Comparison of ENCODE assay signal across 8 cellular contexts in genomic region chr11:118789501-118790356, GRCh38. TPM values are rescaled to one million over a fixed set of nuclear protein-coding genes. Genes with fewer than 3 reads are reported as not detected.
DNase-seq lines count a peak whose midpoint lies in the region; ATAC-seq and TF ChIP-seq lines count a peak whose summit lies in the region.

No MANE protein-coding gene starts in this region.

- BruUV-seq in HCT116 (replicated peaks; lab: Mats Ljungman, UMichigan): TSS peak; percentile 34

- ATAC-seq in HCT116: no peak
- peak; percentile 1 for ATAC-seq in stimulated activated effector memory CD8-positive, alpha-beta T cell treated with anti-CD3 and anti-CD28 coated beads, Interleukin-12 subunit alpha, Interleukin-12 subunit beta, amount 100 ng/mL, for 72 hours
- no peak for ATAC-seq in HG03045 (IDR thresholded peaks at IDR 0.05; ENCODE audit: unreplicated experiment)

- intact Hi-C loops in HCT116 (cut with micrococcal nuclease): loop anchor here (1.0 to 5.0 kb wide), 3 partner anchors 99 to 139 kb away; no protein-coding TSS in a partner anchor

- peak overlapping the region; percentile 98 for H3K27ac Mint-ChIP-seq in stimulated activated effector memory CD8-positive, alpha-beta T cell treated with anti-CD3 and anti-CD28 coated beads, Interleukin-12 subunit alpha, Interleukin-12 subunit beta, amount 100 ng/mL, for 72 hours

- peak overlapping the region; percentile 80 for H3K4me2 ChIP-seq in HCT116 (ENCODE audit: low read length)

- H3K36me3 ChIP-seq in HCT116 (ENCODE audit: control insufficient read depth in 1 of 2, insufficient read depth in 2 of 2, low read length in 2 of 2): peaks cover 3 to 14% of the 10 kb centered on the region in 2 experiments; a peak in 3 of 4 replicates

- peaks cover 9% of the 10 kb centered on the region; the same call in 1 of the 2 replicates for H4K20me1 ChIP-seq in HCT116 (ENCODE audit: insufficient read depth)

- H3K4me1 ChIP-seq in HCT116 (ENCODE audit: control insufficient read depth in 1 of 2, insufficient read depth in 2 of 2, low read length in 2 of 2): peaks cover 14 to 49% of the 10 kb centered on the region in 2 experiments

- no peak overlapping the region for H2AFZ ChIP-seq in HCT116 (ENCODE audit: low read depth, low read length, poor library complexity, severe bottlenecking)

- TF ChIP-seq CTCF in HCT116 (IDR thresholded peaks at IDR 0.05 in 2 of 3, conservative IDR thresholded peaks at IDR 0.05 in 1 of 3; ENCODE audit: borderline replicate concordance in 1 of 3, insufficient read depth in 1 of 3, low read depth in 2 of 3, low read length in 2 of 3) (no peak), cardiac fibroblast (IDR thresholded peaks at IDR 0.05; ENCODE audit: low read depth, low read length) (no peak)

- H3K9ac ChIP-seq in HCT116 (ENCODE audit: low read length): peak overlapping the region; percentile 100

- no peaks in the 10 kb centered on the region for H3K9me2 ChIP-seq in HCT116 (ENCODE audit: insufficient read depth)

- POLR2A ChIA-PET in HCT116 (lab: Charles Lee): interaction anchor here (1.0 to 3.8 kb wide), 5 partner anchors 12 to 136 kb away, joined by 4 to 15 read pairs (median 5); partner anchors contain the start of gene BCL9L

- no peak for TF ChIP-seq RAD21 in HCT116 (IDR thresholded peaks at IDR 0.05; ENCODE audit: low read depth)

- peak overlapping the region; percentile 96 for H3K27ac ChIP-seq in HCT116 (ENCODE audit: low read depth, low read length)

- H3K4me3 ChIP-seq in HCT116 (replicated peaks in 1 of 2; ENCODE audit: low read depth in 1 of 2, low read length in 2 of 2): peak overlapping the region; percentile 96 to 99
- H3K4me3 ChIP-seq in cardiac fibroblast (replicated peaks in 1 of 2; ENCODE audit: low read depth in 2 of 2, low read length in 2 of 2): peak overlapping the region; percentile 75 to 86

- H3K36me3 Mint-ChIP-seq in stimulated activated effector memory CD8-positive, alpha-beta T cell treated with anti-CD3 and anti-CD28 coated beads, Interleukin-12 subunit alpha, Interleukin-12 subunit beta, amount 100 ng/mL, for 72 hours: peaks cover 83% of the 10 kb centered on the region

- peaks cover 73% of the 10 kb centered on the region for H3K79me2 ChIP-seq in HCT116 (ENCODE audit: insufficient read depth, low read length)

- no peaks in the 10 kb centered on the region for H3K9me3 ChIP-seq in HCT116 (ENCODE audit: control insufficient read depth in 1 of 2, insufficient read depth in 1 of 2, low read depth in 1 of 2, low read length in 2 of 2)

- H3K27me3 ChIP-seq in HCT116 (ENCODE audit: insufficient read depth, low read length): no peaks in the 10 kb centered on the region

- CTCF ChIA-PET in HCT116 (lab: Charles Lee): interaction anchor here (1.0 kb wide), 1 partner anchor 100 kb away, joined by 4 read pairs; no protein-coding TSS in a partner anchor

- TF ChIP-seq POLR2A in HCT116 (IDR thresholded peaks at IDR 0.05; ENCODE audit: borderline replicate concordance, extremely low read depth, insufficient read depth, insufficient read length): no peak

- RAD21 ChIA-PET in HCT116 (lab: Charles Lee; ENCODE audit: low non-redundant PET in 1 of 2, low total read pairs in 2 of 2, uncharacterized antibody in 2 of 2, unreplicated experiment in 2 of 2): interaction anchor here in 1 of 2 experiments (0.6 kb wide), 1 partner anchor 105 kb away, joined by 3 read pairs; no protein-coding TSS in a partner anchor

- peaks cover 13% of the 10 kb centered on the region for H3K4me1 Mint-ChIP-seq in stimulated activated effector memory CD8-positive, alpha-beta T cell treated with anti-CD3 and anti-CD28 coated beads, Interleukin-12 subunit alpha, Interleukin-12 subunit beta, amount 100 ng/mL, for 72 hours

- H3K4me3 Mint-ChIP-seq in stimulated activated effector memory CD8-positive, alpha-beta T cell treated with anti-CD3 and anti-CD28 coated beads, Interleukin-12 subunit alpha, Interleukin-12 subunit beta, amount 100 ng/mL, for 72 hours: peak overlapping the region; percentile 96

- H3K9me3 Mint-ChIP-seq in stimulated activated effector memory CD8-positive, alpha-beta T cell treated with anti-CD3 and anti-CD28 coated beads, Interleukin-12 subunit alpha, Interleukin-12 subunit beta, amount 100 ng/mL, for 72 hours: no peaks in the 10 kb centered on the region

- peak; percentile 14 for DNase-seq in DMS53 treated with DMSO at 0.1 percent for 48 hours (lab: John Stamatoyannopoulos, UW; ENCODE audit: unreplicated experiment)
- DNase-seq in HCT116 (ENCODE audit: low read depth, low spot score): no peak
- peak; percentile 72 for DNase-seq in RPMI8226
- DNase-seq in cardiac fibroblast (ENCODE audit: low read depth in 2 of 2): peak; percentile 31 to 42
- peak; percentile 66 for DNase-seq in left kidney (ENCODE audit: low read depth, low spot score)
- DNase-seq in stimulated activated effector memory CD8-positive, alpha-beta T cell treated with anti-CD3 and anti-CD28 coated beads, Interleukin-12 subunit alpha, Interleukin-12 subunit beta, amount 100 ng/mL, for 72 hours (ENCODE audit: low spot score in 2 of 2): peak in 1 of 2 donors; percentile 9
- no peak for DNase-seq in NCI-H2107 (lab: John Stamatoyannopoulos, UW)

TF ChIP-seq in HCT116, 20 proteins besides CTCF, POLR2A, EP300 and RAD21:
- TF ChIP-seq TCF7L2 (IDR thresholded peaks at IDR 0.05; ENCODE audit: borderline replicate concordance, extremely low read depth, insufficient read depth, insufficient read length): no peak
- no peak for TF ChIP-seq CEBPB (IDR thresholded peaks at IDR 0.05; ENCODE audit: low read depth)
- no peak for TF ChIP-seq ZBTB33 (IDR thresholded peaks at IDR 0.05; ENCODE audit: extremely low read depth, insufficient replicate concordance, low read length)
- TF ChIP-seq EZH2 (IDR thresholded peaks at IDR 0.05): no peak
- TF ChIP-seq EGR1 (IDR thresholded peaks at IDR 0.05; ENCODE audit: low read depth): no peak
- TF ChIP-seq SIN3A (IDR thresholded peaks at IDR 0.05; ENCODE audit: low read depth): no peak
- TF ChIP-seq EZH2phosphoT487 (IDR thresholded peaks at IDR 0.05; ENCODE audit: borderline replicate concordance): no peak
- TF ChIP-seq SRF (IDR thresholded peaks at IDR 0.05; ENCODE audit: low read depth): no peak
- TF ChIP-seq ZFX (IDR thresholded peaks at IDR 0.05): no peak
- no peak for TF ChIP-seq ELF1 (IDR thresholded peaks at IDR 0.05; ENCODE audit: borderline replicate concordance, low read depth)
- TF ChIP-seq JUND (IDR thresholded peaks at IDR 0.05): no peak
- no peak for TF ChIP-seq CBX3 (IDR thresholded peaks at IDR 0.05; ENCODE audit: low read depth)
- no peak for TF ChIP-seq YY1 (IDR thresholded peaks at IDR 0.05; ENCODE audit: extremely low read depth, insufficient replicate concordance, low read depth, low read length)
- TF ChIP-seq ATF3 (IDR thresholded peaks at IDR 0.05): no peak

RNA-seq across cellular contexts. Expression of gene DDX6, which starts 1.2 kb away (rescaled TPM):
- total RNA-seq in HCT116 (2021; ENCODE audit: unreplicated experiment): 150 TPM
- polyA plus RNA-seq in HCT116 (2012): 25.0 and 29.6 TPM in 2 replicates

Comparison
In these comparisons a context has a peak if more than half of its experiments do, and no peak if none do; other contexts are left out.
1. DNase-seq: peak in DMS53 treated with DMSO at 0.1 percent for 48 hours (single experiment), RPMI8226 (single experiment), cardiac fibroblast (2 of 2) and left kidney (single experiment); none in HCT116 (single experiment) and NCI-H2107 (single experiment).